1 cellular context compared by ENCODE assay signal in the genomic region with DNA sequence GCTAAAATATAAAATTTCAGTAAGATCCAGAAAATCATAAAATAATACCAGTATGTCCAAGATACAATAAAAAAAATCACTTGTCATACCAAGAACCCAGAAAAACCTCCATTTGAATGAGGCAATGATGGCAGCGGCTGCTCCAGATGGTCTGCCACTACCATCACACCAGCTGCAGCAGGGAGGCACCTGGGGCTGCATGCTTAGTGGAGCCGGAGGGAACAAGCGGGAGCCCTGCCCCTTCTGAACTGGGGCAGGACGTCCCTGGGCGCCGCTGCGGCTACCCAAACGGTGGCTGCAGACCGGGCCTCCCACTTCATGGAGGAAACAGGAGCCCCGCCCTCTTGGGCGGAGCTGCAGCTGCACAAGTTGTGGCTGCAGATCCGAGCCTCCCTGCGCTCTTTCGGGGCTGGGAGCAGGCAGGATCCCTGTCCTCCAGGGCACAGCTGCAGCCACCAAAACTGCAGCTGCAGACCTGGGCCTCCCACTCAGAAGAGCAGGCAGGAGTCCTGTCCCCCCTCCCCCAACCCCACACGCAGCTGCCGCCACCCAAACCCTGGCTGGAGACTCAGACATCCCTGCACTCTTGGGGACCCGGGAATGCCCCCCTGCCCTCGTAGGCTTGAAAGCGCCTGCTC.
TF ChIP-seq lines count a peak whose summit lies in the region.

No MANE protein-coding gene starts in this region.

TF ChIP-seq in H1, 55 proteins besides CTCF, POLR2A, EP300 and RAD21 (continued from another document):
- no peak for TF ChIP-seq CHD2 (IDR thresholded peaks at IDR 0.05; ENCODE audit: low read length)
- no peak for TF ChIP-seq GTF2F1 (IDR thresholded peaks at IDR 0.05; ENCODE audit: borderline replicate concordance, low read depth, low read length)
- no peak for TF ChIP-seq RFX5 (IDR thresholded peaks at IDR 0.05; ENCODE audit: borderline replicate concordance, low read depth, low read length)
- TF ChIP-seq BCL11A (IDR thresholded peaks at IDR 0.05; ENCODE audit: low read depth in 2 of 2, low read length in 2 of 2): no peak
- no peak for TF ChIP-seq POU5F1 (IDR thresholded peaks at IDR 0.05; ENCODE audit: low read depth, low read length)
- TF ChIP-seq TBP (IDR thresholded peaks at IDR 0.05; ENCODE audit: low read depth, low read length): peak; percentile 57
- TF ChIP-seq, protein P1, sequence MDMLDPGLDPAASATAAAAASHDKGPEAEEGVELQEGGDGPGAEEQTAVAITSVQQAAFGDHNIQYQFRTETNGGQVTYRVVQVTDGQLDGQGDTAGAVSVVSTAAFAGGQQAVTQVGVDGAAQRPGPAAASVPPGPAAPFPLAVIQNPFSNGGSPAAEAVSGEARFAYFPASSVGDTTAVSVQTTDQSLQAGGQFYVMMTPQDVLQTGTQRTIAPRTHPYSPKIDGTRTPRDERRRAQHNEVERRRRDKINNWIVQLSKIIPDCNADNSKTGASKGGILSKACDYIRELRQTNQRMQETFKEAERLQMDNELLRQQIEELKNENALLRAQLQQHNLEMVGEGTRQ (IDR thresholded peaks at IDR 0.05; ENCODE audit: low read length): no peak
- no peak for TF ChIP-seq SAP30 (IDR thresholded peaks at IDR 0.05; ENCODE audit: insufficient read depth, insufficient replicate concordance, low read length)
- TF ChIP-seq GABPA (IDR thresholded peaks at IDR 0.05; ENCODE audit: borderline replicate concordance, insufficient read depth, low read length): no peak
- TF ChIP-seq, protein P2, sequence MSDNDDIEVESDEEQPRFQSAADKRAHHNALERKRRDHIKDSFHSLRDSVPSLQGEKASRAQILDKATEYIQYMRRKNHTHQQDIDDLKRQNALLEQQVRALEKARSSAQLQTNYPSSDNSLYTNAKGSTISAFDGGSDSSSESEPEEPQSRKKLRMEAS (IDR thresholded peaks at IDR 0.05): peak; percentile 71
- TF ChIP-seq SIRT6 (IDR thresholded peaks at IDR 0.05; ENCODE audit: low read length): no peak
- TF ChIP-seq CBX8 (IDR thresholded peaks at IDR 0.05; ENCODE audit: borderline replicate concordance, low read depth, low read length): no peak
- TF ChIP-seq, protein P3, sequence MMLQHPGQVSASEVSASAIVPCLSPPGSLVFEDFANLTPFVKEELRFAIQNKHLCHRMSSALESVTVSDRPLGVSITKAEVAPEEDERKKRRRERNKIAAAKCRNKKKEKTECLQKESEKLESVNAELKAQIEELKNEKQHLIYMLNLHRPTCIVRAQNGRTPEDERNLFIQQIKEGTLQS (IDR thresholded peaks at IDR 0.05; ENCODE audit: insufficient read depth, low read depth, low read length): no peak
- no peak for TF ChIP-seq KDM5A (IDR thresholded peaks at IDR 0.05; ENCODE audit: low read length)
- TF ChIP-seq PHF8 (conservative IDR thresholded peaks at IDR 0.05; ENCODE audit: low read depth, low read length): no peak
- no peak for TF ChIP-seq CREB1 (IDR thresholded peaks at IDR 0.05)
- no peak for TF ChIP-seq SIN3A (conservative IDR thresholded peaks at IDR 0.05 in 1 of 2, IDR thresholded peaks at IDR 0.05 in 1 of 2; ENCODE audit: low read depth in 1 of 2, low read length in 2 of 2)
- no peak for TF ChIP-seq JUND (IDR thresholded peaks at IDR 0.05; ENCODE audit: low read length)
- TF ChIP-seq ZNF274 (IDR thresholded peaks at IDR 0.05; ENCODE audit: borderline replicate concordance, extremely low read depth, low read length): no peak
- TF ChIP-seq EGR1 (IDR thresholded peaks at IDR 0.05; ENCODE audit: borderline replicate concordance, low read depth, low read length): no peak
- TF ChIP-seq TAF7 (optimal IDR thresholded peaks at IDR 0.05; ENCODE audit: borderline replicate concordance, low read depth, low read length): no peak
- no peak for TF ChIP-seq SIX5 (IDR thresholded peaks at IDR 0.05; ENCODE audit: low read depth, low read length)
- TF ChIP-seq, protein P4, sequence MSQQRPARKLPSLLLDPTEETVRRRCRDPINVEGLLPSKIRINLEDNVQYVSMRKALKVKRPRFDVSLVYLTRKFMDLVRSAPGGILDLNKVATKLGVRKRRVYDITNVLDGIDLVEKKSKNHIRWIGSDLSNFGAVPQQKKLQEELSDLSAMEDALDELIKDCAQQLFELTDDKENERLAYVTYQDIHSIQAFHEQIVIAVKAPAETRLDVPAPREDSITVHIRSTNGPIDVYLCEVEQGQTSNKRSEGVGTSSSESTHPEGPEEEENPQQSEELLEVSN (IDR thresholded peaks at IDR 0.05): peak; percentile 77
- no peak for TF ChIP-seq HDAC2 (IDR thresholded peaks at IDR 0.05; ENCODE audit: borderline replicate concordance in 1 of 2, low read depth in 2 of 2, low read length in 2 of 2)
- peak; percentile 5 for TF ChIP-seq NANOG (IDR thresholded peaks at IDR 0.05; ENCODE audit: insufficient read depth, low read depth, low read length, poor library complexity, severe bottlenecking)
- TF ChIP-seq CHD1 (IDR thresholded peaks at IDR 0.05; ENCODE audit: low read depth, low read length): no peak
- no peak for TF ChIP-seq JUN (IDR thresholded peaks at IDR 0.05; ENCODE audit: low read depth, low read length)
- TF ChIP-seq YY1 (IDR thresholded peaks at IDR 0.05; ENCODE audit: low read depth, low read length): peak; percentile 74; the same call in 1 of the 2 replicates
- TF ChIP-seq TAF1 (IDR thresholded peaks at IDR 0.05; ENCODE audit: low read depth, low read length): 0 out of 2 replicates have a peak, but pooled peaks have one; percentile 37
- no peak for TF ChIP-seq CBX5 (IDR thresholded peaks at IDR 0.05; ENCODE audit: low read depth, low read length)
- no peak for TF ChIP-seq RXRA (IDR thresholded peaks at IDR 0.05; ENCODE audit: insufficient read depth, low read depth, low read length)
- no peak for TF ChIP-seq CEBPB (IDR thresholded peaks at IDR 0.05; ENCODE audit: low read depth, low read length)
- TF ChIP-seq BRCA1 (IDR thresholded peaks at IDR 0.05; ENCODE audit: low read depth, low read length): no peak
- TF ChIP-seq SUZ12 (IDR thresholded peaks at IDR 0.05; ENCODE audit: low read length): no peak
- no peak for TF ChIP-seq CTBP2 (IDR thresholded peaks at IDR 0.05; ENCODE audit: borderline replicate concordance, insufficient read depth, insufficient read length, low read length)
- TF ChIP-seq, protein P5, sequence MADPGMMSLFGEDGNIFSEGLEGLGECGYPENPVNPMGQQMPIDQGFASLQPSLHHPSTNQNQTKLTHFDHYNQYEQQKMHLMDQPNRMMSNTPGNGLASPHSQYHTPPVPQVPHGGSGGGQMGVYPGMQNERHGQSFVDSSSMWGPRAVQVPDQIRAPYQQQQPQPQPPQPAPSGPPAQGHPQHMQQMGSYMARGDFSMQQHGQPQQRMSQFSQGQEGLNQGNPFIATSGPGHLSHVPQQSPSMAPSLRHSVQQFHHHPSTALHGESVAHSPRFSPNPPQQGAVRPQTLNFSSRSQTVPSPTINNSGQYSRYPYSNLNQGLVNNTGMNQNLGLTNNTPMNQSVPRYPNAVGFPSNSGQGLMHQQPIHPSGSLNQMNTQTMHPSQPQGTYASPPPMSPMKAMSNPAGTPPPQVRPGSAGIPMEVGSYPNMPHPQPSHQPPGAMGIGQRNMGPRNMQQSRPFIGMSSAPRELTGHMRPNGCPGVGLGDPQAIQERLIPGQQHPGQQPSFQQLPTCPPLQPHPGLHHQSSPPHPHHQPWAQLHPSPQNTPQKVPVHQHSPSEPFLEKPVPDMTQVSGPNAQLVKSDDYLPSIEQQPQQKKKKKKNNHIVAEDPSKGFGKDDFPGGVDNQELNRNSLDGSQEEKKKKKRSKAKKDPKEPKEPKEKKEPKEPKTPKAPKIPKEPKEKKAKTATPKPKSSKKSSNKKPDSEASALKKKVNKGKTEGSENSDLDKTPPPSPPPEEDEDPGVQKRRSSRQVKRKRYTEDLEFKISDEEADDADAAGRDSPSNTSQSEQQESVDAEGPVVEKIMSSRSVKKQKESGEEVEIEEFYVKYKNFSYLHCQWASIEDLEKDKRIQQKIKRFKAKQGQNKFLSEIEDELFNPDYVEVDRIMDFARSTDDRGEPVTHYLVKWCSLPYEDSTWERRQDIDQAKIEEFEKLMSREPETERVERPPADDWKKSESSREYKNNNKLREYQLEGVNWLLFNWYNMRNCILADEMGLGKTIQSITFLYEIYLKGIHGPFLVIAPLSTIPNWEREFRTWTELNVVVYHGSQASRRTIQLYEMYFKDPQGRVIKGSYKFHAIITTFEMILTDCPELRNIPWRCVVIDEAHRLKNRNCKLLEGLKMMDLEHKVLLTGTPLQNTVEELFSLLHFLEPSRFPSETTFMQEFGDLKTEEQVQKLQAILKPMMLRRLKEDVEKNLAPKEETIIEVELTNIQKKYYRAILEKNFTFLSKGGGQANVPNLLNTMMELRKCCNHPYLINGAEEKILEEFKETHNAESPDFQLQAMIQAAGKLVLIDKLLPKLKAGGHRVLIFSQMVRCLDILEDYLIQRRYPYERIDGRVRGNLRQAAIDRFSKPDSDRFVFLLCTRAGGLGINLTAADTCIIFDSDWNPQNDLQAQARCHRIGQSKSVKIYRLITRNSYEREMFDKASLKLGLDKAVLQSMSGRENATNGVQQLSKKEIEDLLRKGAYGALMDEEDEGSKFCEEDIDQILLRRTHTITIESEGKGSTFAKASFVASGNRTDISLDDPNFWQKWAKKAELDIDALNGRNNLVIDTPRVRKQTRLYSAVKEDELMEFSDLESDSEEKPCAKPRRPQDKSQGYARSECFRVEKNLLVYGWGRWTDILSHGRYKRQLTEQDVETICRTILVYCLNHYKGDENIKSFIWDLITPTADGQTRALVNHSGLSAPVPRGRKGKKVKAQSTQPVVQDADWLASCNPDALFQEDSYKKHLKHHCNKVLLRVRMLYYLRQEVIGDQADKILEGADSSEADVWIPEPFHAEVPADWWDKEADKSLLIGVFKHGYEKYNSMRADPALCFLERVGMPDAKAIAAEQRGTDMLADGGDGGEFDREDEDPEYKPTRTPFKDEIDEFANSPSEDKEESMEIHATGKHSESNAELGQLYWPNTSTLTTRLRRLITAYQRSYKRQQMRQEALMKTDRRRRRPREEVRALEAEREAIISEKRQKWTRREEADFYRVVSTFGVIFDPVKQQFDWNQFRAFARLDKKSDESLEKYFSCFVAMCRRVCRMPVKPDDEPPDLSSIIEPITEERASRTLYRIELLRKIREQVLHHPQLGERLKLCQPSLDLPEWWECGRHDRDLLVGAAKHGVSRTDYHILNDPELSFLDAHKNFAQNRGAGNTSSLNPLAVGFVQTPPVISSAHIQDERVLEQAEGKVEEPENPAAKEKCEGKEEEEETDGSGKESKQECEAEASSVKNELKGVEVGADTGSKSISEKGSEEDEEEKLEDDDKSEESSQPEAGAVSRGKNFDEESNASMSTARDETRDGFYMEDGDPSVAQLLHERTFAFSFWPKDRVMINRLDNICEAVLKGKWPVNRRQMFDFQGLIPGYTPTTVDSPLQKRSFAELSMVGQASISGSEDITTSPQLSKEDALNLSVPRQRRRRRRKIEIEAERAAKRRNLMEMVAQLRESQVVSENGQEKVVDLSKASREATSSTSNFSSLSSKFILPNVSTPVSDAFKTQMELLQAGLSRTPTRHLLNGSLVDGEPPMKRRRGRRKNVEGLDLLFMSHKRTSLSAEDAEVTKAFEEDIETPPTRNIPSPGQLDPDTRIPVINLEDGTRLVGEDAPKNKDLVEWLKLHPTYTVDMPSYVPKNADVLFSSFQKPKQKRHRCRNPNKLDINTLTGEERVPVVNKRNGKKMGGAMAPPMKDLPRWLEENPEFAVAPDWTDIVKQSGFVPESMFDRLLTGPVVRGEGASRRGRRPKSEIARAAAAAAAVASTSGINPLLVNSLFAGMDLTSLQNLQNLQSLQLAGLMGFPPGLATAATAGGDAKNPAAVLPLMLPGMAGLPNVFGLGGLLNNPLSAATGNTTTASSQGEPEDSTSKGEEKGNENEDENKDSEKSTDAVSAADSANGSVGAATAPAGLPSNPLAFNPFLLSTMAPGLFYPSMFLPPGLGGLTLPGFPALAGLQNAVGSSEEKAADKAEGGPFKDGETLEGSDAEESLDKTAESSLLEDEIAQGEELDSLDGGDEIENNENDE (IDR thresholded peaks at IDR 0.05; ENCODE audit: insufficient replicate concordance, low read length): no peak
- peak; percentile 39; the same call in 1 of the 2 replicates for TF ChIP-seq POLR2AphosphoS5 (IDR thresholded peaks at IDR 0.05; ENCODE audit: low read depth, low read length)
- TF ChIP-seq KDM1A (IDR thresholded peaks at IDR 0.05; ENCODE audit: borderline replicate concordance, low read length): no peak
- TF ChIP-seq KDM4A (IDR thresholded peaks at IDR 0.05; ENCODE audit: low read depth, low read length, severe bottlenecking): no peak
- no peak for TF ChIP-seq SRF (IDR thresholded peaks at IDR 0.05; ENCODE audit: low read depth, low read length)
- no peak for TF ChIP-seq TCF12 (IDR thresholded peaks at IDR 0.05; ENCODE audit: low read depth, low read length)
- TF ChIP-seq RNF2 (IDR thresholded peaks at IDR 0.05; ENCODE audit: borderline replicate concordance, low read depth, low read length, missing control alignments, poor library complexity, severe bottlenecking): no peak
- TF ChIP-seq EZH2 (IDR thresholded peaks at IDR 0.05; ENCODE audit: low read depth, low read length, severe bottlenecking): no peak
- TF ChIP-seq NRF1 (IDR thresholded peaks at IDR 0.05; ENCODE audit: low read depth, low read length): no peak
- TF ChIP-seq SP4 (IDR thresholded peaks at IDR 0.05; ENCODE audit: low read length): no peak
- TF ChIP-seq RBBP5 (IDR thresholded peaks at IDR 0.05; ENCODE audit: borderline replicate concordance, low read depth, low read length): no peak
- TF ChIP-seq HDAC6 (IDR thresholded peaks at IDR 0.05; ENCODE audit: low read depth, low read length): no peak
- TF ChIP-seq BACH1 (IDR thresholded peaks at IDR 0.05; ENCODE audit: low read length): no peak
- TF ChIP-seq MAFK (IDR thresholded peaks at IDR 0.05; ENCODE audit: low read depth, low read length): no peak
- no peak for TF ChIP-seq SP2 (IDR thresholded peaks at IDR 0.05; ENCODE audit: low read length)
- no peak for TF ChIP-seq SP1 (IDR thresholded peaks at IDR 0.05; ENCODE audit: low read depth, low read length)
